ENCODE assay signal across 9 cellular contexts in genomic region chr10:36880898-36881297, GRCh38.
DNase-seq lines count a peak whose midpoint lies in the region; ATAC-seq and TF ChIP-seq lines count a peak whose summit lies in the region.
"Had no signal": no experiment of that assay in that cellular context is flagged by ENCODE, and none has a peak within 500 bp of the region (broad histone marks: within the 10 kb centered on the region; RNA-seq: fewer than 3 reads in every experiment).

No MANE protein-coding gene starts in this region.

- TF ChIP-seq POLR2A in lower leg skin (IDR thresholded peaks at IDR 0.05), result no peak

- ATAC-seq in GM21360 (IDR thresholded peaks at IDR 0.05; ENCODE audit: unreplicated experiment), result peak; percentile 51
- no peak for ATAC-seq in effector memory CD8-positive, alpha-beta T cell (replicated peaks)
- no peak for ATAC-seq in HG02571 (IDR thresholded peaks at IDR 0.05; ENCODE audit: unreplicated experiment)

- no peaks in the 10 kb centered on the region for H3K4me1 Mint-ChIP-seq in effector memory CD8-positive, alpha-beta T cell (ENCODE audit: low read depth in 2 of 2)

- TF ChIP-seq CTCF in AG04449 (IDR thresholded peaks at IDR 0.05; ENCODE audit: insufficient read depth, low read length, missing control alignments) (peak; percentile 33), RWPE1 (conservative IDR thresholded peaks at IDR 0.05; ENCODE audit: low read depth) (peak; percentile 57), right atrium auricular region (IDR thresholded peaks at IDR 0.05) (peak; percentile 10 to 59), lower leg skin (IDR thresholded peaks at IDR 0.05) (no peak)

- no peak overlapping the region for H3K4me3 Mint-ChIP-seq in effector memory CD8-positive, alpha-beta T cell

- 9 to 11% methylated on average over 5 of the region's 5 CpGs for WGBS in lower leg skin, 2 donors

- intact Hi-C loops in lower leg skin (cut with DNase I; ENCODE audit: low total_unique reads), result no loop called here

- H3K27me3 ChIP-seq in right atrium auricular region, result no peaks in the 10 kb centered on the region

- peaks cover 4% of the 10 kb centered on the region for H3K36me3 Mint-ChIP-seq in effector memory CD8-positive, alpha-beta T cell (ENCODE audit: insufficient read depth)

- H3K9me3 Mint-ChIP-seq in effector memory CD8-positive, alpha-beta T cell, result peaks cover 0 to 2% of the 10 kb centered on the region in 2 donors

- H3K27ac ChIP-seq in RWPE1, result no peak overlapping the region
- H3K27ac ChIP-seq in right atrium auricular region, result no peak overlapping the region

- H3K9me3 ChIP-seq in right atrium auricular region, result no peaks in the 10 kb centered on the region

- CTCF ChIA-PET in AG04449 (lab: Yijun Ruan, JAX) (interaction anchor here (0.7 to 5.0 kb wide), 27 partner anchors 8 to 1759 kb away, joined by 3 to 118 read pairs (median 7); no protein-coding TSS in a partner anchor), RWPE1 (lab: Yijun Ruan, JAX) (interaction anchor here (0.6 to 1.3 kb wide), 4 partner anchors 827 to 1676 kb away, joined by 3 to 6 read pairs (median 4); no protein-coding TSS in a partner anchor)

- POLR2A ChIA-PET in AG04449 (lab: Yijun Ruan, JAX) (interaction anchor here (1.0 kb wide), 1 partner anchor 1306 kb away, joined by 4 read pairs; no protein-coding TSS in a partner anchor), RWPE1 (lab: Yijun Ruan, JAX; ENCODE audit: low non-redundant PET) (no interaction called here)

- no peaks in the 10 kb centered on the region for H3K27me3 Mint-ChIP-seq in effector memory CD8-positive, alpha-beta T cell

- DNase-seq in AG04449 (ENCODE audit: low read depth, low spot score) (no peak), RWPE1 (ENCODE audit: low spot score) (peak; percentile 6), right atrium auricular region (ENCODE audit: low spot score) (no peak), lower leg skin (ENCODE audit: low spot score in 2 of 2) (no peak)
- DNase-seq in stimulated activated CD4-positive, alpha-beta T cell treated with anti-CD3 and anti-CD28 coated beads, Interleukin-4, amount 100 ng/mL, for 1 hour, result no peak
- no peak for DNase-seq in effector memory CD8-positive, alpha-beta T cell
- DNase-seq: hypothalamus had no signal

- H3K36me3 ChIP-seq in right atrium auricular region, result no peaks in the 10 kb centered on the region

- no peak overlapping the region for H3K27ac Mint-ChIP-seq in effector memory CD8-positive, alpha-beta T cell

- H3K4me3 ChIP-seq in AG04449 (ENCODE audit: low read depth, low read length) (no peak overlapping the region), right atrium auricular region (no peak overlapping the region), lower leg skin (ENCODE audit: low read depth, poor library complexity, severe bottlenecking) (no peak overlapping the region)

- no peaks in the 10 kb centered on the region for H3K4me1 ChIP-seq in right atrium auricular region

Comparison
In these comparisons a context has a peak if more than half of its experiments do, and no peak if none do; other contexts are left out.
1. CTCF ChIP-seq: peak in AG04449 (single experiment), RWPE1 (single experiment) and right atrium auricular region (2 of 2); none in lower leg skin (0 of 3).